Comparison of ENCODE assay signal across 12 cellular contexts in genomic region chr22:42611076-42611475, GRCh38. TPM values are rescaled to one million over a fixed set of nuclear protein-coding genes. Genes with fewer than 3 reads are reported as not detected.
DNase-seq lines count a peak whose midpoint lies in the region; ATAC-seq and TF ChIP-seq lines count a peak whose summit lies in the region.
"Had no signal": no experiment of that assay in that cellular context is flagged by ENCODE, and none has a peak within 500 bp of the region (broad histone marks: within the 10 kb centered on the region; RNA-seq: fewer than 3 reads in every experiment).

No MANE protein-coding gene starts in this region.

- peaks cover 70% of the 10 kb centered on the region for H3K4me1 Mint-ChIP-seq in neural crest cell

- intact Hi-C loops in esophagus muscularis mucosa (cut with DNase I): no loop called here

- peaks cover 11% of the 10 kb centered on the region for H3K27me3 Mint-ChIP-seq in neural crest cell (ENCODE audit: low read depth)

- H3K9me3 ChIP-seq in esophagus muscularis mucosa: no peaks in the 10 kb centered on the region
- H3K9me3 ChIP-seq: breast epithelium, testis had no signal

- no peak overlapping the region for H3K27ac Mint-ChIP-seq in neural crest cell (ENCODE audit: unreplicated experiment)

- H3K4me3 ChIP-seq in NB4 (ENCODE audit: low read depth, low read length): no peak overlapping the region
- no peak overlapping the region for H3K4me3 ChIP-seq in esophagus muscularis mucosa
- H3K4me3 ChIP-seq: breast epithelium, testis had no signal

- no peak for TF ChIP-seq EP300 in esophagus muscularis mucosa (IDR thresholded peaks at IDR 0.05)

- H3K9me3 Mint-ChIP-seq in neural crest cell: no peaks in the 10 kb centered on the region

- peaks cover 64 to 86% (median 82%) of the 10 kb centered on the region in 4 donors for H3K4me1 ChIP-seq in esophagus muscularis mucosa

- DNase-seq in ELR (ENCODE audit: low read depth) (peak; percentile 40), NB4 (ENCODE audit: low read depth) (peak; percentile 23), esophagus muscularis mucosa (ENCODE audit: extremely low spot score) (no peak), neural crest cell (ENCODE audit: low read depth, low spot score) (no peak), NCI-H526 (lab: John Stamatoyannopoulos, UW) (no peak), T-helper 1 cell (no peak)
- DNase-seq: Calu3, NCI-H1436, NCI-H510A treated with DMSO at 0.1 percent for 48 hours, testis had no signal

- TF ChIP-seq POLR2A in NB4 (IDR thresholded peaks at IDR 0.05; ENCODE audit: extremely low read depth, insufficient read length): no peak
- TF ChIP-seq POLR2A in esophagus muscularis mucosa (IDR thresholded peaks at IDR 0.05; ENCODE audit: low read depth): no peak

- peak overlapping the region in 3 of 4 donors; percentile 38 to 74 (median 50) for H3K27ac ChIP-seq in esophagus muscularis mucosa (replicated peaks in 1 of 4)
- H3K27ac ChIP-seq: testis had no signal

- no peak for ATAC-seq in GM18520 (IDR thresholded peaks at IDR 0.05; ENCODE audit: unreplicated experiment)

- no peaks in the 10 kb centered on the region for H3K27me3 ChIP-seq in esophagus muscularis mucosa
- H3K27me3 ChIP-seq: breast epithelium, testis had no signal

- H3K36me3 ChIP-seq in esophagus muscularis mucosa: peaks cover 0 to 26% (median 17%) of the 10 kb centered on the region in 4 donors
- H3K36me3 ChIP-seq: breast epithelium had no signal

- peak overlapping the region; percentile 68 for H3K4me3 Mint-ChIP-seq in neural crest cell

- TF ChIP-seq CTCF in NB4 (IDR thresholded peaks at IDR 0.05; ENCODE audit: low read depth, low read length) (no peak), esophagus muscularis mucosa (IDR thresholded peaks at IDR 0.05) (no peak), neural crest cell (conservative IDR thresholded peaks at IDR 0.05) (no peak)

- 65% methylated on average over 1 of the region's 1 CpG for WGBS in esophagus muscularis mucosa

- peaks cover 11% of the 10 kb centered on the region for H3K36me3 Mint-ChIP-seq in neural crest cell (ENCODE audit: low read depth)

RNA-seq across cellular contexts. Expression of gene POLDIP3, which starts 3.6 kb away (rescaled TPM):
- total RNA-seq in esophagus muscularis mucosa: 10 to 100 TPM; 30.6 to 47.6 (median 39.6) TPM
- total RNA-seq in neural crest cell: 110 and 114 TPM in 2 replicates

RNA-seq across cellular contexts. Expression of gene ATP5MGL, which starts 29.3 kb away (rescaled TPM):
- total RNA-seq in esophagus muscularis mucosa (not detected), neural crest cell (0.66 and 1.3 TPM in 2 replicates)

RNA-seq across cellular contexts. Expression of gene CYB5R3, which starts 38.1 kb away (rescaled TPM):
- 100 to 1,000 TPM; 154 to 287 (median 221) TPM for total RNA-seq in esophagus muscularis mucosa
- total RNA-seq in neural crest cell: 105 and 106 TPM in 2 replicates

RNA-seq across cellular contexts. Expression of gene SERHL2, which starts 57.3 kb away (rescaled TPM):
- total RNA-seq in esophagus muscularis mucosa (1 to 10 TPM; 3.1 to 9.1 (median 5.0) TPM), neural crest cell (0.36 and 0.63 TPM in 2 replicates)

Comparison
In these comparisons a context has a peak if more than half of its experiments do, and no peak if none do; other contexts are left out.
1. DNase-seq: peak in ELR (single experiment) and NB4 (single experiment); none in esophagus muscularis mucosa (single experiment), neural crest cell (single experiment), NCI-H526 (0 of 2) and T-helper 1 cell (0 of 5).